Comparison of ENCODE assay signal across 1 cellular context in the genomic region with DNA sequence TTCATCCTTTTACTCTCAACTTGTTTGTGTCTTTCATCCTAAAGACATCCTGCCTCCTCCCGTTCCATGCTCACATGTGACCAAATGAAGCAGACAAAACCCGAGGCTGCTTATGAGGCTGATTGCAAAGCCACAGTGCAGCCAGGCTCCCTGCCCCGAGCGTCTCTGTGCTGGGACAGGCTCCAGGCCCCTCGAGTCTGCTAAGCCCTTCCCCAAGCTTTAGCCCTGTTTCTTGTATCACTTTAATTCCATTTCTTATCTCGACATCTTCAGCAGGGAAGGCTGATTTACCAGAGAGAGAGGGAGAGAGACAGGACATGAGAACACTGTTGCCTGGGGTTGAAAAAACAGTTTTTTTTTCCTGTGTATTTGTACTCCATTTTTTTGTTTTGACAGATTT.
TF ChIP-seq lines count a peak whose summit lies in the region.

No MANE protein-coding gene starts in this region.

TF ChIP-seq in H1, 55 proteins besides CTCF, POLR2A, EP300 and RAD21:
- TF ChIP-seq, protein P1, sequence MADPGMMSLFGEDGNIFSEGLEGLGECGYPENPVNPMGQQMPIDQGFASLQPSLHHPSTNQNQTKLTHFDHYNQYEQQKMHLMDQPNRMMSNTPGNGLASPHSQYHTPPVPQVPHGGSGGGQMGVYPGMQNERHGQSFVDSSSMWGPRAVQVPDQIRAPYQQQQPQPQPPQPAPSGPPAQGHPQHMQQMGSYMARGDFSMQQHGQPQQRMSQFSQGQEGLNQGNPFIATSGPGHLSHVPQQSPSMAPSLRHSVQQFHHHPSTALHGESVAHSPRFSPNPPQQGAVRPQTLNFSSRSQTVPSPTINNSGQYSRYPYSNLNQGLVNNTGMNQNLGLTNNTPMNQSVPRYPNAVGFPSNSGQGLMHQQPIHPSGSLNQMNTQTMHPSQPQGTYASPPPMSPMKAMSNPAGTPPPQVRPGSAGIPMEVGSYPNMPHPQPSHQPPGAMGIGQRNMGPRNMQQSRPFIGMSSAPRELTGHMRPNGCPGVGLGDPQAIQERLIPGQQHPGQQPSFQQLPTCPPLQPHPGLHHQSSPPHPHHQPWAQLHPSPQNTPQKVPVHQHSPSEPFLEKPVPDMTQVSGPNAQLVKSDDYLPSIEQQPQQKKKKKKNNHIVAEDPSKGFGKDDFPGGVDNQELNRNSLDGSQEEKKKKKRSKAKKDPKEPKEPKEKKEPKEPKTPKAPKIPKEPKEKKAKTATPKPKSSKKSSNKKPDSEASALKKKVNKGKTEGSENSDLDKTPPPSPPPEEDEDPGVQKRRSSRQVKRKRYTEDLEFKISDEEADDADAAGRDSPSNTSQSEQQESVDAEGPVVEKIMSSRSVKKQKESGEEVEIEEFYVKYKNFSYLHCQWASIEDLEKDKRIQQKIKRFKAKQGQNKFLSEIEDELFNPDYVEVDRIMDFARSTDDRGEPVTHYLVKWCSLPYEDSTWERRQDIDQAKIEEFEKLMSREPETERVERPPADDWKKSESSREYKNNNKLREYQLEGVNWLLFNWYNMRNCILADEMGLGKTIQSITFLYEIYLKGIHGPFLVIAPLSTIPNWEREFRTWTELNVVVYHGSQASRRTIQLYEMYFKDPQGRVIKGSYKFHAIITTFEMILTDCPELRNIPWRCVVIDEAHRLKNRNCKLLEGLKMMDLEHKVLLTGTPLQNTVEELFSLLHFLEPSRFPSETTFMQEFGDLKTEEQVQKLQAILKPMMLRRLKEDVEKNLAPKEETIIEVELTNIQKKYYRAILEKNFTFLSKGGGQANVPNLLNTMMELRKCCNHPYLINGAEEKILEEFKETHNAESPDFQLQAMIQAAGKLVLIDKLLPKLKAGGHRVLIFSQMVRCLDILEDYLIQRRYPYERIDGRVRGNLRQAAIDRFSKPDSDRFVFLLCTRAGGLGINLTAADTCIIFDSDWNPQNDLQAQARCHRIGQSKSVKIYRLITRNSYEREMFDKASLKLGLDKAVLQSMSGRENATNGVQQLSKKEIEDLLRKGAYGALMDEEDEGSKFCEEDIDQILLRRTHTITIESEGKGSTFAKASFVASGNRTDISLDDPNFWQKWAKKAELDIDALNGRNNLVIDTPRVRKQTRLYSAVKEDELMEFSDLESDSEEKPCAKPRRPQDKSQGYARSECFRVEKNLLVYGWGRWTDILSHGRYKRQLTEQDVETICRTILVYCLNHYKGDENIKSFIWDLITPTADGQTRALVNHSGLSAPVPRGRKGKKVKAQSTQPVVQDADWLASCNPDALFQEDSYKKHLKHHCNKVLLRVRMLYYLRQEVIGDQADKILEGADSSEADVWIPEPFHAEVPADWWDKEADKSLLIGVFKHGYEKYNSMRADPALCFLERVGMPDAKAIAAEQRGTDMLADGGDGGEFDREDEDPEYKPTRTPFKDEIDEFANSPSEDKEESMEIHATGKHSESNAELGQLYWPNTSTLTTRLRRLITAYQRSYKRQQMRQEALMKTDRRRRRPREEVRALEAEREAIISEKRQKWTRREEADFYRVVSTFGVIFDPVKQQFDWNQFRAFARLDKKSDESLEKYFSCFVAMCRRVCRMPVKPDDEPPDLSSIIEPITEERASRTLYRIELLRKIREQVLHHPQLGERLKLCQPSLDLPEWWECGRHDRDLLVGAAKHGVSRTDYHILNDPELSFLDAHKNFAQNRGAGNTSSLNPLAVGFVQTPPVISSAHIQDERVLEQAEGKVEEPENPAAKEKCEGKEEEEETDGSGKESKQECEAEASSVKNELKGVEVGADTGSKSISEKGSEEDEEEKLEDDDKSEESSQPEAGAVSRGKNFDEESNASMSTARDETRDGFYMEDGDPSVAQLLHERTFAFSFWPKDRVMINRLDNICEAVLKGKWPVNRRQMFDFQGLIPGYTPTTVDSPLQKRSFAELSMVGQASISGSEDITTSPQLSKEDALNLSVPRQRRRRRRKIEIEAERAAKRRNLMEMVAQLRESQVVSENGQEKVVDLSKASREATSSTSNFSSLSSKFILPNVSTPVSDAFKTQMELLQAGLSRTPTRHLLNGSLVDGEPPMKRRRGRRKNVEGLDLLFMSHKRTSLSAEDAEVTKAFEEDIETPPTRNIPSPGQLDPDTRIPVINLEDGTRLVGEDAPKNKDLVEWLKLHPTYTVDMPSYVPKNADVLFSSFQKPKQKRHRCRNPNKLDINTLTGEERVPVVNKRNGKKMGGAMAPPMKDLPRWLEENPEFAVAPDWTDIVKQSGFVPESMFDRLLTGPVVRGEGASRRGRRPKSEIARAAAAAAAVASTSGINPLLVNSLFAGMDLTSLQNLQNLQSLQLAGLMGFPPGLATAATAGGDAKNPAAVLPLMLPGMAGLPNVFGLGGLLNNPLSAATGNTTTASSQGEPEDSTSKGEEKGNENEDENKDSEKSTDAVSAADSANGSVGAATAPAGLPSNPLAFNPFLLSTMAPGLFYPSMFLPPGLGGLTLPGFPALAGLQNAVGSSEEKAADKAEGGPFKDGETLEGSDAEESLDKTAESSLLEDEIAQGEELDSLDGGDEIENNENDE (IDR thresholded peaks at IDR 0.05; ENCODE audit: insufficient replicate concordance, low read length): no peak
- TF ChIP-seq POLR2AphosphoS5 (IDR thresholded peaks at IDR 0.05; ENCODE audit: low read depth, low read length) (no peak), GABPA (IDR thresholded peaks at IDR 0.05; ENCODE audit: borderline replicate concordance, insufficient read depth, low read length) (no peak), GTF2F1 (IDR thresholded peaks at IDR 0.05; ENCODE audit: borderline replicate concordance, low read depth, low read length) (no peak), SIN3A (conservative IDR thresholded peaks at IDR 0.05 in 1 of 2, IDR thresholded peaks at IDR 0.05 in 1 of 2; ENCODE audit: low read depth in 1 of 2, low read length in 2 of 2) (no peak), TBP (IDR thresholded peaks at IDR 0.05; ENCODE audit: low read depth, low read length) (no peak), CHD2 (IDR thresholded peaks at IDR 0.05; ENCODE audit: low read length) (no peak)
